Comparison of ENCODE assay signal across 20 cellular contexts in genomic region chr3:88132894-88133293, GRCh38. TPM values are rescaled to one million over a fixed set of nuclear protein-coding genes. Genes with fewer than 3 reads are reported as not detected.
A peak's percentile ranks its signal among the peaks of the same experiment; 100 is the strongest.
DNase-seq lines count a peak whose midpoint lies in the region; ATAC-seq, FAIRE-seq and TF ChIP-seq lines count a peak whose summit lies in the region.
"Had no signal": no experiment of that assay in that cellular context is flagged by ENCODE, and none has a peak within 500 bp of the region (broad histone marks: within the 10 kb centered on the region; RNA-seq: fewer than 3 reads in every experiment).

No MANE protein-coding gene starts in this region.

- H2BK120ac ChIP-seq in mesendoderm (ENCODE audit: low read depth, low read length): no peak overlapping the region

- no peak overlapping the region for H2BK15ac ChIP-seq in mesendoderm (replicated peaks; ENCODE audit: low read depth)

- H3K9ac ChIP-seq in astrocyte (ENCODE audit: low read length) (no peak overlapping the region), mesendoderm (ENCODE audit: low read length) (no peak overlapping the region)
- H3K9ac ChIP-seq: BLaER1 treated with 17β-estradiol and CSF1 and Interleukin-3, amounts not matched to agents 10 nM and 100 nM had no signal

- H3K79me1 ChIP-seq in mesendoderm (ENCODE audit: low read length): no peaks in the 10 kb centered on the region

- no peak for TF ChIP-seq CTCF in cardiac muscle cell (IDR thresholded peaks at IDR 0.05; ENCODE audit: low read depth, low read length)
- TF ChIP-seq CTCF in right atrium auricular region (IDR thresholded peaks at IDR 0.05): no peak
- no peak for TF ChIP-seq CTCF in astrocyte (IDR thresholded peaks at IDR 0.05; ENCODE audit: insufficient read depth, low read depth, low read length)
- no peak for TF ChIP-seq CTCF in glutamatergic neuron (IDR thresholded peaks at IDR 0.05; ENCODE audit: partially characterized antibody, unreplicated experiment)

- no peak overlapping the region for H3K4me3 ChIP-seq in cardiac muscle cell
- no peak overlapping the region for H3K4me3 ChIP-seq in right atrium auricular region
- H3K4me3 ChIP-seq in astrocyte (ENCODE audit: insufficient read depth, low read depth, low read length): no peak overlapping the region
- no peak overlapping the region for H3K4me3 ChIP-seq in mesendoderm (ENCODE audit: low read length)
- H3K4me3 ChIP-seq: BLaER1 treated with 17β-estradiol and CSF1 and Interleukin-3, amounts not matched to agents 10 nM and 100 nM; MG63 had no signal

- H3K27ac ChIP-seq in cardiac muscle cell (peak overlapping the region; percentile 58), right atrium auricular region (no peak overlapping the region), astrocyte (ENCODE audit: low read depth, low read length) (no peak overlapping the region), mesendoderm (ENCODE audit: low read depth, low read length) (no peak overlapping the region)
- H3K27ac ChIP-seq: BLaER1 treated with 17β-estradiol and CSF1 and Interleukin-3, amounts not matched to agents 10 nM and 100 nM had no signal

- no peak for FAIRE-seq in astrocyte (lab: Jason Lieb, UNC)
- FAIRE-seq: GM18507, H1 had no signal

- H3K36me3 ChIP-seq in cardiac muscle cell (peaks cover 16% of the 10 kb centered on the region), right atrium auricular region (peaks cover 18% of the 10 kb centered on the region), astrocyte (ENCODE audit: insufficient read depth, low read length) (peaks cover 7% of the 10 kb centered on the region), mesendoderm (ENCODE audit: control insufficient read depth, insufficient read depth, low read length) (no peaks in the 10 kb centered on the region)
- H3K36me3 ChIP-seq: MG63 had no signal

- H3K18ac ChIP-seq in mesendoderm (ENCODE audit: low read length): no peak overlapping the region

- H3K56ac ChIP-seq in mesendoderm (ENCODE audit: low read length): no peak overlapping the region

- H2AFZ ChIP-seq in astrocyte (ENCODE audit: low read depth, low read length): no peak overlapping the region

- peaks cover 9% of the 10 kb centered on the region for H4K20me1 ChIP-seq in astrocyte (ENCODE audit: insufficient read depth, low read length)

- H3K27ac Mint-ChIP-seq in astrocyte (ENCODE audit: unreplicated experiment) (peak overlapping the region; percentile 2), glutamatergic neuron (ENCODE audit: unreplicated experiment) (no peak overlapping the region)
- H3K27ac Mint-ChIP-seq: CD8-positive, alpha-beta T cell had no signal

- H2BK5ac ChIP-seq in mesendoderm (ENCODE audit: low read length): no peak overlapping the region

- no peak overlapping the region for H3K23ac ChIP-seq in mesendoderm (ENCODE audit: low read length)

- H3K4me2 ChIP-seq in astrocyte (ENCODE audit: low read length): no peak overlapping the region
- H3K4me2 ChIP-seq in mesendoderm (ENCODE audit: low read length): no peak overlapping the region

- DNase-seq in cardiac muscle cell (ENCODE audit: low read depth in 1 of 2, low spot score in 1 of 2) (peak in 1 of 2 donors; percentile 3), right atrium auricular region (ENCODE audit: low spot score) (no peak), astrocyte (ENCODE audit: low read depth) (no peak), mesendoderm (peak; percentile 21), glutamatergic neuron (no peak)
- DNase-seq in activated CD4-positive, alpha-beta T cell treated with anti-CD3 and anti-CD28 coated beads for 1 hour: no peak
- DNase-seq: CD8-positive, alpha-beta T cell; MG63; NCI-H1048; NCI-H1436; NCI-H1930; NCI-H226; NCI-H524; PC-3; RPMI8226; SHP77 treated with DMSO at 0.1 percent for 48 hours had no signal

- H3K4me1 Mint-ChIP-seq in astrocyte (ENCODE audit: low read depth, unreplicated experiment) (peaks cover 31% of the 10 kb centered on the region), glutamatergic neuron (ENCODE audit: low read depth, unreplicated experiment) (no peaks in the 10 kb centered on the region)

- H3K79me2 ChIP-seq in astrocyte (ENCODE audit: insufficient read depth, low read length) (peaks cover 2% of the 10 kb centered on the region), mesendoderm (ENCODE audit: control insufficient read depth, insufficient read depth, low read length) (no peaks in the 10 kb centered on the region)

- WGBS in mesendoderm (ENCODE audit: extremely low coverage, insufficient coverage, low lambda C conversion rate): no CpG with 5 or more reads among the region's 1 CpG

- H3K27me3 ChIP-seq in cardiac muscle cell (no peaks in the 10 kb centered on the region), right atrium auricular region (no peaks in the 10 kb centered on the region), astrocyte (ENCODE audit: insufficient read depth, low read length) (no peaks in the 10 kb centered on the region), mesendoderm (ENCODE audit: insufficient read depth, low read length, poor library complexity) (no peaks in the 10 kb centered on the region)
- H3K27me3 ChIP-seq: BLaER1 treated with 17β-estradiol and CSF1 and Interleukin-3, amounts not matched to agents 10 nM and 100 nM; MG63 had no signal

- H3K9me3 Mint-ChIP-seq in astrocyte (ENCODE audit: unreplicated experiment): no peaks in the 10 kb centered on the region
- no peaks in the 10 kb centered on the region for H3K9me3 Mint-ChIP-seq in glutamatergic neuron (ENCODE audit: unreplicated experiment)
- H3K9me3 Mint-ChIP-seq: CD8-positive, alpha-beta T cell had no signal

- no peaks in the 10 kb centered on the region for H3K9me3 ChIP-seq in cardiac muscle cell (ENCODE audit: low read depth)
- no peaks in the 10 kb centered on the region for H3K9me3 ChIP-seq in right atrium auricular region
- H3K9me3 ChIP-seq in astrocyte (ENCODE audit: insufficient read depth, low read depth, low read length): no peaks in the 10 kb centered on the region
- H3K9me3 ChIP-seq: BLaER1 treated with 17β-estradiol and CSF1 and Interleukin-3, amounts not matched to agents 10 nM and 100 nM; MG63 had no signal

- H3K4ac ChIP-seq in mesendoderm (ENCODE audit: low read depth, low read length): no peak overlapping the region

- no peak overlapping the region for H2AK5ac ChIP-seq in mesendoderm (ENCODE audit: low read length)

- H4K8ac ChIP-seq in mesendoderm (ENCODE audit: low read depth, low read length): no peak overlapping the region

- H3K27me3 Mint-ChIP-seq in astrocyte (ENCODE audit: low read depth, unreplicated experiment) (no peaks in the 10 kb centered on the region), glutamatergic neuron (ENCODE audit: unreplicated experiment) (no peaks in the 10 kb centered on the region)

- H4K5ac ChIP-seq in mesendoderm (ENCODE audit: low read length): no peak overlapping the region

- H3K4me3 Mint-ChIP-seq in astrocyte (ENCODE audit: unreplicated experiment) (no peak overlapping the region), glutamatergic neuron (ENCODE audit: unreplicated experiment) (no peak overlapping the region)
- H3K4me3 Mint-ChIP-seq: CD8-positive, alpha-beta T cell had no signal

- H3K36me3 Mint-ChIP-seq in astrocyte (ENCODE audit: low read depth, unreplicated experiment) (peaks cover 4% of the 10 kb centered on the region), glutamatergic neuron (ENCODE audit: unreplicated experiment) (no peaks in the 10 kb centered on the region)

- peaks cover 17% of the 10 kb centered on the region for H3K4me1 ChIP-seq in cardiac muscle cell (ENCODE audit: low read depth)
- no peaks in the 10 kb centered on the region for H3K4me1 ChIP-seq in right atrium auricular region
- no peaks in the 10 kb centered on the region for H3K4me1 ChIP-seq in astrocyte (ENCODE audit: insufficient read depth, low read length)
- no peaks in the 10 kb centered on the region for H3K4me1 ChIP-seq in mesendoderm (ENCODE audit: control insufficient read depth, low read depth, low read length)

- ATAC-seq in GM18907 (IDR thresholded peaks at IDR 0.05; ENCODE audit: unreplicated experiment): no peak
- ATAC-seq: CD8-positive, alpha-beta T cell; PC-3 had no signal

RNA-seq across cellular contexts. Expression of gene C3orf38, which starts 16.9 kb away (rescaled TPM):
- total RNA-seq in cardiac muscle cell (20.3 and 20.5 TPM in 2 replicates), right atrium auricular region (10 to 100 TPM; 12.0 to 12.5 TPM), astrocyte (35.0 and 37.9 TPM in 2 replicates), glutamatergic neuron (ENCODE audit: unreplicated experiment) (26.0 TPM)
- 22.3 and 26.6 TPM in 2 replicates for polyA plus RNA-seq in cardiac muscle cell
- polyA plus RNA-seq in mesendoderm (2013, experiment 1 of 2): 21.7 TPM
- 22.6 TPM for polyA plus RNA-seq in mesendoderm (2013, experiment 2 of 2)
